ENCODE assay signal across 2 cellular contexts in genomic region chr7:43634384-43634783, GRCh38.
TF ChIP-seq lines count a peak whose summit lies in the region.

No MANE protein-coding gene starts in this region.

TF ChIP-seq in HepG2, 621 proteins besides CTCF, POLR2A, EP300 and RAD21:
- TF ChIP-seq RBM22 (optimal IDR thresholded peaks at IDR 0.05; ENCODE audit: low read length), result peak; percentile 89
- no peak for TF ChIP-seq ZNF557 (CRISPR knock-in tag; IDR thresholded peaks at IDR 0.05)

TF ChIP-seq in endothelial cell of umbilical vein, 7 proteins besides CTCF, POLR2A, EP300 and RAD21:
- TF ChIP-seq GATA2 (IDR thresholded peaks at IDR 0.05; ENCODE audit: insufficient read depth, insufficient read length, low read depth, low read length) (no peak), JUN (IDR thresholded peaks at IDR 0.05; ENCODE audit: borderline replicate concordance, insufficient read depth, insufficient read length, low read depth) (no peak), POLR2AphosphoS5 (IDR thresholded peaks at IDR 0.05; ENCODE audit: insufficient read depth, low read depth, low read length) (no peak), MYC (IDR thresholded peaks at IDR 0.05; ENCODE audit: low read depth, low read length) (no peak), MAX (IDR thresholded peaks at IDR 0.05; ENCODE audit: insufficient read depth, insufficient read length) (no peak), FOS (IDR thresholded peaks at IDR 0.05; ENCODE audit: borderline replicate concordance, insufficient read depth, low read length) (no peak), EZH2 (IDR thresholded peaks at IDR 0.05; ENCODE audit: borderline replicate concordance, low read depth, low read length, severe bottlenecking) (no peak)
